Comparison of ENCODE assay signal across 8 cellular contexts in the genomic region with DNA sequence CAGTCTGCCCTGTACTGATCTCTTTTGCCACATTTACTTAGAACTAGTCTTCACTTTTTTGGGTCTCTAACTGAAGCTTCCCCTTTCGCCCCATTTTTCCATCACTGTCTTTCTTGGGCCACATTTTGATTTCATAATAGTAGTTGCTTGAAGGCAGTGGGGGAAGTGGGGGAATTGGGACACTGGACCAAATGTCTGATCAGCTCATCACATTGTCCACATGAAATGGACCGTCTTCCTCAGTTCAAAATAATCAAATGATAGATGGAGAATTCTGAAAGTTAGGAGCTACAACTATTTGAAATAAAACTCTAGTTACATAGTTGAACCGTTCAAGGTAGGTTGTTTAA. TPM values are rescaled to one million over a fixed set of nuclear protein-coding genes. Genes with fewer than 3 reads are reported as not detected.
DNase-seq lines count a peak whose midpoint lies in the region; ATAC-seq lines count a peak whose summit lies in the region.

No MANE protein-coding gene starts in this region.

- CTCF ChIA-PET in CD4-positive, alpha-beta memory T cell (lab: Charles Lee; ENCODE audit: partially characterized antibody): interaction anchor here (1.2 to 8.1 kb wide), 5 partner anchors 9 to 667 kb away, joined by 4 to 100 read pairs (median 7); no protein-coding TSS in a partner anchor

- peaks cover 0 to 5% (median 0%) of the 10 kb centered on the region in 8 donors for H3K9me3 Mint-ChIP-seq in CD4-positive, alpha-beta memory T cell
- H3K9me3 Mint-ChIP-seq in effector memory CD8-positive, alpha-beta T cell: no peaks in the 10 kb centered on the region

- H3K27me3 Mint-ChIP-seq in CD4-positive, alpha-beta memory T cell: no peaks in the 10 kb centered on the region
- H3K27me3 Mint-ChIP-seq in effector memory CD8-positive, alpha-beta T cell: no peaks in the 10 kb centered on the region

- H3K4me1 ChIP-seq in CD4-positive, alpha-beta memory T cell (ENCODE audit: insufficient read depth, low read length): peaks cover 62% of the 10 kb centered on the region
- peaks cover 6% of the 10 kb centered on the region for H3K4me1 ChIP-seq in neuron (ENCODE audit: insufficient read depth, low read length)

- POLR2A ChIA-PET in CD4-positive, alpha-beta memory T cell (lab: Charles Lee; ENCODE audit: partially characterized antibody): interaction anchor here (1.0 to 3.9 kb wide), 13 partner anchors 8 to 703 kb away, joined by 3 to 32 read pairs (median 6); a partner anchor contains a TSS

- H3K4me3 Mint-ChIP-seq in CD4-positive, alpha-beta memory T cell: peak overlapping the region; percentile 97 to 100 (median 99)
- H3K4me3 Mint-ChIP-seq in effector memory CD8-positive, alpha-beta T cell: peak overlapping the region; percentile 91 to 95

- peaks cover 37 to 73% (median 59%) of the 10 kb centered on the region in 4 donors for H3K4me1 Mint-ChIP-seq in CD4-positive, alpha-beta memory T cell
- H3K4me1 Mint-ChIP-seq in effector memory CD8-positive, alpha-beta T cell (ENCODE audit: low read depth in 2 of 2): peaks cover 35 to 54% of the 10 kb centered on the region in 2 donors

- H3K9me3 ChIP-seq in CD4-positive, alpha-beta memory T cell (ENCODE audit: control insufficient read depth in 1 of 2, low read length in 2 of 2): no peaks in the 10 kb centered on the region
- H3K9me3 ChIP-seq in neuron (ENCODE audit: low read length): peaks cover 9% of the 10 kb centered on the region

- H3K27ac Mint-ChIP-seq in CD4-positive, alpha-beta memory T cell: peak overlapping the region; percentile 86 to 99 (median 98)
- H3K27ac Mint-ChIP-seq in effector memory CD8-positive, alpha-beta T cell: peak overlapping the region; percentile 93 to 95

- ATAC-seq in effector memory CD8-positive, alpha-beta T cell (replicated peaks): no peak
- no peak for ATAC-seq in HG03521 (IDR thresholded peaks at IDR 0.05; ENCODE audit: unreplicated experiment)

- peaks cover 14 to 25% of the 10 kb centered on the region in 2 donors for H3K36me3 Mint-ChIP-seq in CD4-positive, alpha-beta memory T cell
- peaks cover 33% of the 10 kb centered on the region for H3K36me3 Mint-ChIP-seq in effector memory CD8-positive, alpha-beta T cell (ENCODE audit: insufficient read depth)

- intact Hi-C loops in CD4-positive, alpha-beta memory T cell (cut with micrococcal nuclease): loop anchor here (5.0 kb wide), 1 partner anchor 687 kb away; a partner anchor contains a TSS

- no peaks in the 10 kb centered on the region for H3K27me3 ChIP-seq in CD4-positive, alpha-beta memory T cell (ENCODE audit: insufficient read depth, low read length)
- H3K27me3 ChIP-seq in neuron (ENCODE audit: insufficient read depth, low read length): no peaks in the 10 kb centered on the region

- H3K4me3 ChIP-seq in CD4-positive, alpha-beta memory T cell (ENCODE audit: low read length in 2 of 2): peak overlapping the region; percentile 85 to 92
- peak overlapping the region; percentile 78 for H3K4me3 ChIP-seq in neuron (ENCODE audit: low read length)

- H3K27ac ChIP-seq in CD4-positive, alpha-beta memory T cell (ENCODE audit: low read depth, low read length): peak overlapping the region; percentile 82

- H2AFZ ChIP-seq in neuron (ENCODE audit: low read depth, low read length): no peak overlapping the region

- no peaks in the 10 kb centered on the region for H3K36me3 ChIP-seq in CD4-positive, alpha-beta memory T cell (ENCODE audit: insufficient read depth, low read length)
- H3K36me3 ChIP-seq in neuron (ENCODE audit: insufficient read depth, low read length): peaks cover 7% of the 10 kb centered on the region

- DNase-seq in CD4-positive, alpha-beta memory T cell: no peak
- DNase-seq in NOMO-1 treated with DMSO at 0.1 percent for 48 hours (lab: John Stamatoyannopoulos, UW; ENCODE audit: unreplicated experiment) (peak; percentile 73), NCI-H2107 treated with DMSO at 0.1 percent for 48 hours (lab: John Stamatoyannopoulos, UW; ENCODE audit: unreplicated experiment) (no peak), anterior cingulate cortex (lab: John Stamatoyannopoulos, UW) (no peak), GM19240 (ENCODE audit: insufficient read length, low spot score) (no peak)
- no peak for DNase-seq in effector memory CD8-positive, alpha-beta T cell

RNA-seq across cellular contexts. Expression of a gene that starts 0.7 kb away (rescaled TPM):
- total RNA-seq in CD4-positive, alpha-beta memory T cell: 100 to 1,000 TPM; 222 to 237 TPM
- 10 to 100 TPM; 59.2 to 81.5 TPM for polyA plus RNA-seq in CD4-positive, alpha-beta memory T cell
